ENCODE assay signal across 8 cellular contexts in the genomic region with DNA sequence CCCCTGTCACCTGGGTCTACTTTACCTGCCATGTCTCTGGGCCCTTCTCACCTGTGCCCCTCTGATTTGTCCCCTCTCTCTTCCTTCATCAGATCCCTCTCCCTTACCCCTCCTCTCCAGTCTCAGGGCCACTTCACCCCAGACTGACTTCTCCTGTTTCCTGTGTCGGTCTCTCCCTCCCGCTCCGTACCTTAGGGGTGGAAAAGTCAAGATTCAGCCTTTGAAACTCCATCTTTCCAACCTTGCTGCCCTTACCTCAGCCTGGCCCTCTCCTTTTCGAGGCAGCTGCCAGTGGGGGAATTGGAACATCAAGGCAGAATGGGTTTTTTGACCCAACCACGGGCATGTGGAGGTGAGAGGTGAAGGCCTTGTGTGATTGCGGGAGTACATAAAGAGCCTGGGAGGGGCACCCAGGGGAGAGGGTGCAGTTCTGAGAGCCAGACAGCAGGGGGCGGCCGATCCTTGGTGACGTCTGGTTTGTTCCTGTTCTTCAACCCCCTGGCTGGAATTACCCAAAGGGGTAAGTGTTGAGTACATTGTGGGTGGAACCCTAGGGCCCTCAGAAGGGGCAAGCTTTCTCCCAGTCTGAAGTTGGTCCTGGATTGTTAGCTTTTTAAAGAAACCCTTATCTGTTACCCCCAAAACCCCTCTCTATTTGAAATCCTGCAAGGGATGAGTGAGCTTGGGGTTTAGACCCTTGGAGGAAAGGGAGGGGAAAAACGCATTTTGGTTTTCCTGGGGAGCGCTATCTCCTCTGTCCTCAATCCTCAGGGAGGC. TPM values are rescaled to one million over a fixed set of nuclear protein-coding genes. Genes with fewer than 3 reads are reported as not detected.
A peak's percentile ranks its signal among the peaks of the same experiment; 100 is the strongest.
DNase-seq lines count a peak whose midpoint lies in the region; ATAC-seq, FAIRE-seq and TF ChIP-seq lines count a peak whose summit lies in the region.

No MANE protein-coding gene starts in this region.

- H3K9me3 ChIP-seq in IMR-90 (ENCODE audit: control insufficient read depth, insufficient read depth, low read length) (no peaks in the 10 kb centered on the region), suprapubic skin (no peaks in the 10 kb centered on the region)

- TF ChIP-seq EP300 in suprapubic skin (IDR thresholded peaks at IDR 0.05): no peak

- H3K14ac ChIP-seq in IMR-90 (replicated peaks; ENCODE audit: low read depth, low read length): no peak overlapping the region

- H2BK120ac ChIP-seq in IMR-90 (ENCODE audit: low read depth, low read length): no peak overlapping the region

- peak; percentile 62 to 81 (median 66) for DNase-seq in NCI-H1417 (lab: John Stamatoyannopoulos, UW)
- no peak for DNase-seq in NCI-H1417 treated with DMSO at 0.1 percent for 48 hours (lab: John Stamatoyannopoulos, UW)
- peak; percentile 55 for DNase-seq in IMR-90
- peak; percentile 55 for DNase-seq in RCC 7860 (ENCODE audit: low spot score)
- DNase-seq in activated T-helper 1 cell treated with anti-CD3 and anti-CD28 coated beads, Interleukin-2, amount 50 U/mL, for 16 hours (ENCODE audit: low read depth in 1 of 2, low spot score in 1 of 2): peak; percentile 58 to 60
- DNase-seq in fibroblast of the aortic adventitia (ENCODE audit: low read depth): peak; percentile 71
- DNase-seq in omental fat pad (ENCODE audit: low spot score): peak; percentile 61
- DNase-seq in suprapubic skin (ENCODE audit: low spot score in 2 of 2): peak in 1 of 2 donors; percentile 88

- H3K56ac ChIP-seq in IMR-90 (ENCODE audit: extremely low read depth, insufficient read depth, low read length): no peak overlapping the region

- H3K4me1 ChIP-seq in IMR-90 (ENCODE audit: control insufficient read depth, insufficient read depth, low read length) (no peaks in the 10 kb centered on the region), suprapubic skin (no peaks in the 10 kb centered on the region)

- POLR2A ChIA-PET in IMR-90 (lab: Charles Lee; ENCODE audit: unreplicated experiment): no interaction called here

- no peak overlapping the region for H3K23ac ChIP-seq in IMR-90 (ENCODE audit: low read depth, low read length)

- H3K4ac ChIP-seq in IMR-90 (ENCODE audit: low read depth, low read length): no peak overlapping the region

- TF ChIP-seq RAD21 in IMR-90 (IDR thresholded peaks at IDR 0.05; ENCODE audit: low read length): peak; percentile 85

- no peaks in the 10 kb centered on the region for H3K9me1 ChIP-seq in IMR-90 (ENCODE audit: insufficient read depth, low read length)

- no peaks in the 10 kb centered on the region for H4K20me1 ChIP-seq in IMR-90 (ENCODE audit: insufficient read depth, low read length)

- peak overlapping the region; percentile 64 for H2AFZ ChIP-seq in IMR-90 (replicated peaks; ENCODE audit: low read length, poor library complexity)

- H4K8ac ChIP-seq in IMR-90 (ENCODE audit: low read depth in 2 of 2, low read length in 2 of 2): no peak overlapping the region

- no peak overlapping the region for H2AK9ac ChIP-seq in IMR-90 (replicated peaks; ENCODE audit: low read depth, low read length, poor library complexity)

- no TSS peak for BruUV-seq in IMR-90 (replicated peaks; lab: Mats Ljungman, UMichigan)

- TF ChIP-seq POLR2A in IMR-90 (IDR thresholded peaks at IDR 0.05; ENCODE audit: low read depth, low read length) (no peak), suprapubic skin (IDR thresholded peaks at IDR 0.05) (no peak)

- no peak overlapping the region for H3K4me2 ChIP-seq in IMR-90 (ENCODE audit: low read depth, low read length)

- intact Hi-C loops in IMR-90 (cut with micrococcal nuclease): loop anchor here (1.0 to 5.0 kb wide), 3 partner anchors 51 to 247 kb away; no protein-coding TSS in a partner anchor

- H2BK15ac ChIP-seq in IMR-90 (ENCODE audit: low read depth, low read length): no peak overlapping the region

- no peak for FAIRE-seq in RCC 7860 (lab: Jason Lieb, UNC)

- H3K18ac ChIP-seq in IMR-90 (ENCODE audit: low read depth, low read length): no peak overlapping the region

- H3K36me3 ChIP-seq in IMR-90 (ENCODE audit: control insufficient read depth, insufficient read depth, low read length): no peaks in the 10 kb centered on the region
- no peaks in the 10 kb centered on the region for H3K36me3 ChIP-seq in suprapubic skin

- no peak overlapping the region for H3K4me3 ChIP-seq in IMR-90 (ENCODE audit: insufficient read depth, low read depth, low read length)
- no peak overlapping the region for H3K4me3 ChIP-seq in fibroblast of the aortic adventitia (ENCODE audit: low read depth, low read length)
- no peak overlapping the region for H3K4me3 ChIP-seq in suprapubic skin

- no peak overlapping the region for H2BK20ac ChIP-seq in IMR-90 (ENCODE audit: low read depth, low read length)

- ATAC-seq in IMR-90 (ENCODE audit: low read depth) (peak; percentile 98), omental fat pad (ENCODE audit: low FRiP score) (peak; percentile 65)

- H3K79me1 ChIP-seq in IMR-90 (ENCODE audit: low read depth in 1 of 2, low read length in 2 of 2): no peaks in the 10 kb centered on the region

- dilution Hi-C loops in IMR-90 (cut with HindIII; ENCODE audit: low sequenced_read_pairs, unreplicated experiment): no loop called here

- H3K27me3 ChIP-seq in IMR-90 (ENCODE audit: control insufficient read depth, insufficient read depth, low read length) (peaks cover 73% of the 10 kb centered on the region), suprapubic skin (peaks cover 51% of the 10 kb centered on the region)

- H4K91ac ChIP-seq in IMR-90 (ENCODE audit: insufficient read depth, low read depth, low read length): no peak overlapping the region

- TF ChIP-seq CTCF in IMR-90 (conservative IDR thresholded peaks at IDR 0.05; ENCODE audit: low read depth, low read length) (peak; percentile 91), fibroblast of the aortic adventitia (IDR thresholded peaks at IDR 0.05; ENCODE audit: insufficient read depth, low read length) (peak; percentile 96), omental fat pad (IDR thresholded peaks at IDR 0.05) (peak in 2 of 3 donors; percentile 29 to 54), suprapubic skin (IDR thresholded peaks at IDR 0.05) (peak; percentile 61 to 95)

- WGBS in IMR-90 (ENCODE audit: extremely low coverage in 2 of 2, insufficient read length in 1 of 2), 2 experiments: no CpG with 5 or more reads among the region's 11 CpGs
- WGBS in suprapubic skin: 32% methylated on average over 11 of the region's 11 CpGs

- no peak overlapping the region for H3K9ac ChIP-seq in IMR-90 (ENCODE audit: low read depth, low read length)

- no peak overlapping the region for H3K27ac ChIP-seq in IMR-90 (ENCODE audit: insufficient read depth, low read length)
- no peak overlapping the region for H3K27ac ChIP-seq in suprapubic skin

- CTCF ChIA-PET in IMR-90 (lab: Yijun Ruan, JAX): interaction anchor here (0.7 to 2.0 kb wide), 6 partner anchors 14 to 62 kb away, joined by 3 to 6 read pairs (median 4); a partner anchor contains a TSS

- no peak overlapping the region for H2AK5ac ChIP-seq in IMR-90 (ENCODE audit: low read depth, low read length)

- in situ Hi-C loops in IMR-90 (cut with MboI; ENCODE audit: low sequenced_read_pairs): loop anchor here (5.0 kb wide), 1 partner anchor 50 kb away; no protein-coding TSS in a partner anchor

- H4K5ac ChIP-seq in IMR-90 (ENCODE audit: low read depth, low read length): no peak overlapping the region

- H2BK5ac ChIP-seq in IMR-90 (ENCODE audit: low read depth, low read length, poor library complexity, severe bottlenecking): no peak overlapping the region

TF ChIP-seq in IMR-90, 13 proteins besides CTCF, POLR2A, EP300 and RAD21:
- TF ChIP-seq CEBPB (IDR thresholded peaks at IDR 0.05; ENCODE audit: low read depth, low read length): no peak
- no peak for TF ChIP-seq CHD1 (IDR thresholded peaks at IDR 0.05; ENCODE audit: low read depth, low read length)
- TF ChIP-seq MAFK (IDR thresholded peaks at IDR 0.05; ENCODE audit: low read depth, low read length): no peak
- TF ChIP-seq RCOR1 (IDR thresholded peaks at IDR 0.05; ENCODE audit: insufficient replicate concordance, low read length): no peak
- no peak for TF ChIP-seq MXI1 (IDR thresholded peaks at IDR 0.05; ENCODE audit: borderline replicate concordance, low read depth, low read length)
- TF ChIP-seq, protein P1, sequence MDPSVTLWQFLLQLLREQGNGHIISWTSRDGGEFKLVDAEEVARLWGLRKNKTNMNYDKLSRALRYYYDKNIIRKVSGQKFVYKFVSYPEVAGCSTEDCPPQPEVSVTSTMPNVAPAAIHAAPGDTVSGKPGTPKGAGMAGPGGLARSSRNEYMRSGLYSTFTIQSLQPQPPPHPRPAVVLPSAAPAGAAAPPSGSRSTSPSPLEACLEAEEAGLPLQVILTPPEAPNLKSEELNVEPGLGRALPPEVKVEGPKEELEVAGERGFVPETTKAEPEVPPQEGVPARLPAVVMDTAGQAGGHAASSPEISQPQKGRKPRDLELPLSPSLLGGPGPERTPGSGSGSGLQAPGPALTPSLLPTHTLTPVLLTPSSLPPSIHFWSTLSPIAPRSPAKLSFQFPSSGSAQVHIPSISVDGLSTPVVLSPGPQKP (IDR thresholded peaks at IDR 0.05; ENCODE audit: borderline replicate concordance, low read depth, low read length): no peak
- no peak for TF ChIP-seq BHLHE40 (IDR thresholded peaks at IDR 0.05; ENCODE audit: low read depth, low read length)
- no peak for TF ChIP-seq NFE2L2 (IDR thresholded peaks at IDR 0.05; ENCODE audit: low read depth, low read length)
- peak; percentile 71; the same call in 1 of the 2 replicates for TF ChIP-seq MAZ (IDR thresholded peaks at IDR 0.05; ENCODE audit: borderline replicate concordance, low read depth, low read length)
- no peak for TF ChIP-seq USF2 (IDR thresholded peaks at IDR 0.05; ENCODE audit: low read depth, low read length)
- no peak for TF ChIP-seq FOS (IDR thresholded peaks at IDR 0.05; ENCODE audit: low read depth, low read length)
- no peak for TF ChIP-seq RFX5 (IDR thresholded peaks at IDR 0.05; ENCODE audit: low read depth, low read length)
- TF ChIP-seq SMC3 (IDR thresholded peaks at IDR 0.05; ENCODE audit: low read depth, low read length): peak; percentile 93

RNA-seq across cellular contexts. Expression of gene DMBX1, which starts 12.3 kb away (rescaled TPM):
- total RNA-seq in IMR-90 (2012; rRNA removed) (not detected in 2 replicates), fibroblast of the aortic adventitia (ENCODE audit: low replicate concordance) (not detected in 2 replicates), omental fat pad (not detected), suprapubic skin (under 1 TPM in 3 of 4 donors, not detected in 1; 0.25 to 0.55 (median 0.30) TPM)
- not detected in 2 replicates for polyA plus RNA-seq in IMR-90 (2012; rRNA removed)
- not detected in 2 replicates for polyA plus RNA-seq in IMR-90 (2012; cell fraction: cytosol; rRNA removed)
- polyA plus RNA-seq in IMR-90 (2012; cell fraction: nucleus; rRNA removed; ENCODE audit: low replicate concordance): not detected in 2 replicates

Comparison
In these comparisons a context has a peak if more than half of its experiments do, and no peak if none do; other contexts are left out.
1. CTCF ChIP-seq: peak in every context shown above with its lines; median percentile 96 in fibroblast of the aortic adventitia; 91 in IMR-90; 78 in suprapubic skin; 42 in omental fat pad.